In the genomic region with DNA sequence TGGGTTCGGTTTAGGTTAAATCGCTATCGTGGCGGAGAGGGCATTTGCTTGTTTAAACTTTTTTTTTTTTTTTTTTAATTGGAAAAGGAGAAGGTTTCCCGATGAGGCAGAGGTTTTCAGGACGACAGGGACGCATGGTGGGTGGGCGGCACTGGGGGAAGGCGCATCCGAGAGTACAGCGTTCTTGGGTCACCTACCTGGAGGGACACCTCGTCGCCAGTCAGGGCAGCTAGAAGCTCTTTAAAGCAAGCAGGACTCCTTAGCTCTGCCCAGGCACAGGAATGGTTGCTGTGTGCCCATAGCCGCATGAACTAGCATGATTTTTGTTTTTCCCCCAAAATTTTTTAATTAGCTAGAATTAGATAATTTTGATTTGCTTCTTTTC, we compare ENCODE assay signal across 10 cellular contexts. TPM values are rescaled to one million over a fixed set of nuclear protein-coding genes. Genes with fewer than 3 reads are reported as not detected.
A peak's percentile ranks its signal among the peaks of the same experiment; 100 is the strongest.
DNase-seq lines count a peak whose midpoint lies in the region; ATAC-seq and TF ChIP-seq lines count a peak whose summit lies in the region.
"Had no signal": no experiment of that assay in that cellular context is flagged by ENCODE, and none has a peak within 500 bp of the region (broad histone marks: within the 10 kb centered on the region; RNA-seq: fewer than 3 reads in every experiment).

No MANE protein-coding gene starts in this region.

- no peaks in the 10 kb centered on the region for H3K36me3 ChIP-seq in thyroid gland

- ATAC-seq in activated T-cell treated with anti-CD3 and anti-CD28 coated beads, Interleukin-2, amount 50 U/mL, for 72 hours (replicated peaks in 1 of 2): no peak
- ATAC-seq in HG03135 (IDR thresholded peaks at IDR 0.05; ENCODE audit: unreplicated experiment): no peak
- ATAC-seq: PC-3 had no signal

- intact Hi-C loops in thyroid gland (cut with DNase I): loop anchor here (5.0 to 10.0 kb wide), 4 partner anchors 173 to 506 kb away; a partner anchor contains a TSS

- TF ChIP-seq CTCF in thyroid gland (IDR thresholded peaks at IDR 0.05): no peak

- peaks cover 58% of the 10 kb centered on the region for H3K4me1 Mint-ChIP-seq in activated T-cell treated with anti-CD3 and anti-CD28 coated beads, Interleukin-2, amount 50 U/mL, for 72 hours (ENCODE audit: low read depth)

- H3K4me3 ChIP-seq in mononuclear cell (ENCODE audit: low read length) (peak overlapping the region; percentile 45), thyroid gland (replicated peaks in 1 of 3) (peak overlapping the region in 2 of 3 donors; percentile 56 to 86)

- H3K9me3 Mint-ChIP-seq in activated T-cell treated with anti-CD3 and anti-CD28 coated beads, Interleukin-2, amount 50 U/mL, for 72 hours: no peaks in the 10 kb centered on the region

- 22 to 27% methylated on average over 14 of the region's 14 CpGs for WGBS in thyroid gland, 2 donors

- H3K27me3 Mint-ChIP-seq in activated T-cell treated with anti-CD3 and anti-CD28 coated beads, Interleukin-2, amount 50 U/mL, for 72 hours (ENCODE audit: low read depth): peaks cover 31% of the 10 kb centered on the region

- peaks cover 1 to 8% of the 10 kb centered on the region in 2 donors for H3K36me3 Mint-ChIP-seq in activated T-cell treated with anti-CD3 and anti-CD28 coated beads, Interleukin-2, amount 50 U/mL, for 72 hours (ENCODE audit: insufficient read depth in 2 of 2)

- TF ChIP-seq POLR2A in thyroid gland (IDR thresholded peaks at IDR 0.05): no peak

- H3K27ac ChIP-seq in caudate nucleus (ENCODE audit: low read depth, low read length) (peak overlapping the region; percentile 60), thyroid gland (peak overlapping the region; percentile 12 to 74 (median 50))

- H3K4me1 ChIP-seq in mononuclear cell (ENCODE audit: insufficient read depth, low read length) (peaks cover 57% of the 10 kb centered on the region), thyroid gland (peaks cover 56 to 60% of the 10 kb centered on the region in 2 donors)

- H3K9me3 ChIP-seq in mononuclear cell (ENCODE audit: low read depth, low read length) (no peaks in the 10 kb centered on the region), thyroid gland (no peaks in the 10 kb centered on the region)

- DNase-seq in activated T-cell treated with anti-CD3 and anti-CD28 coated beads, Interleukin-2, amount 50 U/mL, for 72 hours: peak in 1 of 2 donors; percentile 8
- DNase-seq in activated T-cell treated with anti-CD3 and anti-CD28 coated beads for 4 hours (no peak), caudate nucleus (lab: John Stamatoyannopoulos, UW) (peak in 1 of 61 donors; percentile 47), thyroid gland (no peak), COLO829 (ENCODE audit: low spot score) (no peak), KG1 (lab: John Stamatoyannopoulos, UW) (no peak)
- DNase-seq: activated gamma-delta T cell, PC-3 had no signal

- peaks cover 31% of the 10 kb centered on the region for H3K27me3 ChIP-seq in mononuclear cell (ENCODE audit: insufficient read depth, low read length)
- no peaks in the 10 kb centered on the region for H3K27me3 ChIP-seq in thyroid gland

- H3K27ac Mint-ChIP-seq in activated T-cell treated with anti-CD3 and anti-CD28 coated beads, Interleukin-2, amount 50 U/mL, for 72 hours: no peak overlapping the region

- H3K4me3 Mint-ChIP-seq in activated T-cell treated with anti-CD3 and anti-CD28 coated beads, Interleukin-2, amount 50 U/mL, for 72 hours: peak overlapping the region; percentile 83 to 97

RNA-seq across cellular contexts. Expression of a gene that starts 0.4 kb away (rescaled TPM):
- total RNA-seq in activated T-cell treated with anti-CD3 and anti-CD28 coated beads, Interleukin-2, amount 50 U/mL, for 72 hours: 10 to 100 TPM; 46.0 to 47.2 TPM
- total RNA-seq in mononuclear cell: 50.9 TPM
- total RNA-seq in thyroid gland: 10 to 100 TPM; 23.7 to 35.7 (median 29.7) TPM
- total RNA-seq: PC-3 had no signal
